8 cellular contexts compared by ENCODE assay signal in the genomic region with DNA sequence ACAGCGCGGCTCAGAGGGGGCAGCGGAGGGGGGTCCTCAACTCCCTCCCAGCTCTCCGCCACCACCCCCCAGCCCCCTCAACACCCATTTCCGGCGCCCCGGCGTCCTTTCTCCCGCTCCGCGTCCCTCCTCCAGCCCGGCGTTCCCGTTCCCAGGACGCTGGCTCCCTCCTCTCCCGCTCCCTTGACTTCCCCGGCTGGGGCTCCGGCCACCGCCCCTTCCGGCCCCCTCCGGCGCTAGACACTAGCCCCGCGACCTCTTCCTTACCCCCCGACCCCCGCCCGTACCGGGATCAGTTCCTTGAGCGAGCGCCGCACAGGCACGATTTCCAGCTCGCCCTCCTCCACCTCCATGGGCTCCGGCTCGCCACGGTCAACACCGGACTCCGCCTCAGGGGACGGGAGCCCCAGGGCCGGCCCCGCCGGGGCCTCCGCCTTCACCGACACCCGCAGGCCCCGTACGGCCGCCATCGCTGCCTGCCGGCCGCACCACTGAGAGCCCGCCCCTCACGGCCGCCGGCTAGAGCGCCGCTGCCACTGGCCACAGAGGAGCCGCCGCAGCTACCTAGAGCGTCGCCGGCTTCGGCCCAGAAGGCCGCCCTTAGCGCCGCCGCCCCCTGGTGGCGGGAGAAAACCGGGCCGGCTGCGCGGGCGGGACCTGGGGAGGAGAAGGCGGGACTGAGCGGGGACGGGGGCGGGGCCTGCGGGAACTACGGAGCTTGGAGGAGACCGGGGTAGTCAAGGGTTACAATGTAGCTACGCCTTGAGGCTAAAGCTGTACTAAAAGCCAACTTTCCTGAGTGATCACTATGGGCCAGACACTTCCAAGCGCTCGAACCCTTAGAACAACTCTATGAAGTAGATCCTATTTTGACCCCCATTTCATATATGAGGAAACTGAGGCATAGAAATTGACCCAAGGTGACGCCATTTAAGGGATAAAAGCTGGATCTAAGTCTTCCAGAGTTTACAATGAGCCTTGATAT. TPM values are rescaled to one million over a fixed set of nuclear protein-coding genes. Genes with fewer than 3 reads are reported as not detected.
A peak's percentile ranks its signal among the peaks of the same experiment; 100 is the strongest.
DNase-seq lines count a peak whose midpoint lies in the region; ATAC-seq and TF ChIP-seq lines count a peak whose summit lies in the region.

A gene with protein sequence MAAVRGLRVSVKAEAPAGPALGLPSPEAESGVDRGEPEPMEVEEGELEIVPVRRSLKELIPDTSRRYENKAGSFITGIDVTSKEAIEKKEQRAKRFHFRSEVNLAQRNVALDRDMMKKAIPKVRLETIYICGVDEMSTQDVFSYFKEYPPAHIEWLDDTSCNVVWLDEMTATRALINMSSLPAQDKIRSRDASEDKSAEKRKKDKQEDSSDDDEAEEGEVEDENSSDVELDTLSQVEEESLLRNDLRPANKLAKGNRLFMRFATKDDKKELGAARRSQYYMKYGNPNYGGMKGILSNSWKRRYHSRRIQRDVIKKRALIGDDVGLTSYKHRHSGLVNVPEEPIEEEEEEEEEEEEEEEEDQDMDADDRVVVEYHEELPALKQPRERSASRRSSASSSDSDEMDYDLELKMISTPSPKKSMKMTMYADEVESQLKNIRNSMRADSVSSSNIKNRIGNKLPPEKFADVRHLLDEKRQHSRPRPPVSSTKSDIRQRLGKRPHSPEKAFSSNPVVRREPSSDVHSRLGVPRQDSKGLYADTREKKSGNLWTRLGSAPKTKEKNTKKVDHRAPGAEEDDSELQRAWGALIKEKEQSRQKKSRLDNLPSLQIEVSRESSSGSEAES (minus strand): TSS at position 493 of the 985 bp plus-strand sequence. CDS start 23 bp downstream, at position 470.

- H3K4me1 Mint-ChIP-seq in activated T-cell treated with anti-CD3 and anti-CD28 coated beads, Interleukin-2, amount 50 U/mL, for 4 hours (ENCODE audit: low read depth) = peaks cover 22% of the 10 kb centered on the region

- H3K4me1 ChIP-seq in DND-41 (ENCODE audit: insufficient read depth, low read length) (peaks cover 35% of the 10 kb centered on the region), muscle layer of duodenum (ENCODE audit: control insufficient read depth in 1 of 2, insufficient read depth in 2 of 2, low read length in 2 of 2) (peaks cover 4 to 17% of the 10 kb centered on the region in 2 donors)

- H3K27me3 ChIP-seq in DND-41 (ENCODE audit: insufficient read depth, low read length, poor library complexity) = no peaks in the 10 kb centered on the region
- H3K27me3 ChIP-seq in muscle layer of duodenum (ENCODE audit: low read depth, low read length) = no peaks in the 10 kb centered on the region

- ATAC-seq in DND-41 (ENCODE audit: insufficient read depth, low read depth) = peak; percentile 97
- ATAC-seq in GM21717 (IDR thresholded peaks at IDR 0.05; ENCODE audit: unreplicated experiment) = peak; percentile 89
- peak; percentile 97 to 98 for ATAC-seq in activated T-cell treated with anti-CD3 and anti-CD28 coated beads, Interleukin-2, amount 50 U/mL, for 4 hours
- peak; percentile 96 for ATAC-seq in esophagus mucosa

- H3K4me2 ChIP-seq in DND-41 (ENCODE audit: insufficient read depth, low read length) = peak within 1 kb of the TSS; percentile 81

- peak within 1 kb of the TSS; percentile 99 for H2AFZ ChIP-seq in DND-41 (ENCODE audit: low read depth, low read length)

- no peaks in the 10 kb centered on the region for H3K27me3 Mint-ChIP-seq in activated T-cell treated with anti-CD3 and anti-CD28 coated beads, Interleukin-2, amount 50 U/mL, for 4 hours (ENCODE audit: low read depth)

- H3K9me3 ChIP-seq in DND-41 (ENCODE audit: insufficient read depth, low read length, severe bottlenecking) (no peaks in the 10 kb centered on the region), muscle layer of duodenum (ENCODE audit: control insufficient read depth in 1 of 2, low read length in 2 of 2) (no peaks in the 10 kb centered on the region)

- H3K9me3 Mint-ChIP-seq in activated T-cell treated with anti-CD3 and anti-CD28 coated beads, Interleukin-2, amount 50 U/mL, for 4 hours = no peaks in the 10 kb centered on the region

- H3K79me2 ChIP-seq in DND-41 (ENCODE audit: insufficient read depth, low read length) = peaks cover 49% of the 10 kb centered on the region

- H3K36me3 Mint-ChIP-seq in activated T-cell treated with anti-CD3 and anti-CD28 coated beads, Interleukin-2, amount 50 U/mL, for 4 hours (ENCODE audit: insufficient read depth) = peaks cover 7% of the 10 kb centered on the region

- DNase-seq in DND-41 (peak; percentile 89), KBM-7 (peak; percentile 93)
- DNase-seq in activated T-cell treated with anti-CD3 and anti-CD28 coated beads, Interleukin-2, amount 50 U/mL, for 4 hours = peak; percentile 91
- peak; percentile 75 to 87 for DNase-seq in stimulated activated CD8-positive, alpha-beta memory T cell treated with anti-CD3 and anti-CD28 coated beads, Interleukin-7, amount 100 ng/mL, for 4 hours (ENCODE audit: low read depth in 2 of 2)

- in situ Hi-C loops in KBM-7 (cut with MboI; ENCODE audit: low pct_unique_long_range_greater_than_20kb, low sequenced_read_pairs) = no loop called here

- peak; percentile 95 for TF ChIP-seq CTCF in DND-41 (IDR thresholded peaks at IDR 0.05; ENCODE audit: borderline replicate concordance, extremely low read depth, low read length, poor library complexity, severe bottlenecking)

- peak within 1 kb of the TSS; percentile 95 for H3K4me3 Mint-ChIP-seq in activated T-cell treated with anti-CD3 and anti-CD28 coated beads, Interleukin-2, amount 50 U/mL, for 4 hours

- H3K9ac ChIP-seq in DND-41 (ENCODE audit: low read depth, low read length) = peak within 1 kb of the TSS; percentile 99

- peaks cover 19% of the 10 kb centered on the region; the same call in 1 of the 2 replicates for H4K20me1 ChIP-seq in DND-41 (ENCODE audit: insufficient read depth, low read length)

- H3K36me3 ChIP-seq in DND-41 (ENCODE audit: insufficient read depth, low read length) = peaks cover 40% of the 10 kb centered on the region
- H3K36me3 ChIP-seq in muscle layer of duodenum (ENCODE audit: control insufficient read depth in 1 of 2, insufficient read depth in 2 of 2, low read length in 2 of 2) = peaks cover 8 to 21% of the 10 kb centered on the region in 2 donors

- H3K27ac ChIP-seq in DND-41 (ENCODE audit: low read length) (peak within 1 kb of the TSS; percentile 95), muscle layer of duodenum (ENCODE audit: low read length) (peak within 1 kb of the TSS; percentile 67)

- H3K4me3 ChIP-seq in DND-41 (ENCODE audit: low read depth in 1 of 2, low read length in 2 of 2) (peak within 1 kb of the TSS; percentile 79 to 99), muscle layer of duodenum (ENCODE audit: low read depth in 1 of 2, low read length in 2 of 2) (peak within 1 kb of the TSS; percentile 75 to 93)

TF ChIP-seq in PFSK-1, 5 proteins besides CTCF, POLR2A, EP300 and RAD21:
- TF ChIP-seq, protein P1, sequence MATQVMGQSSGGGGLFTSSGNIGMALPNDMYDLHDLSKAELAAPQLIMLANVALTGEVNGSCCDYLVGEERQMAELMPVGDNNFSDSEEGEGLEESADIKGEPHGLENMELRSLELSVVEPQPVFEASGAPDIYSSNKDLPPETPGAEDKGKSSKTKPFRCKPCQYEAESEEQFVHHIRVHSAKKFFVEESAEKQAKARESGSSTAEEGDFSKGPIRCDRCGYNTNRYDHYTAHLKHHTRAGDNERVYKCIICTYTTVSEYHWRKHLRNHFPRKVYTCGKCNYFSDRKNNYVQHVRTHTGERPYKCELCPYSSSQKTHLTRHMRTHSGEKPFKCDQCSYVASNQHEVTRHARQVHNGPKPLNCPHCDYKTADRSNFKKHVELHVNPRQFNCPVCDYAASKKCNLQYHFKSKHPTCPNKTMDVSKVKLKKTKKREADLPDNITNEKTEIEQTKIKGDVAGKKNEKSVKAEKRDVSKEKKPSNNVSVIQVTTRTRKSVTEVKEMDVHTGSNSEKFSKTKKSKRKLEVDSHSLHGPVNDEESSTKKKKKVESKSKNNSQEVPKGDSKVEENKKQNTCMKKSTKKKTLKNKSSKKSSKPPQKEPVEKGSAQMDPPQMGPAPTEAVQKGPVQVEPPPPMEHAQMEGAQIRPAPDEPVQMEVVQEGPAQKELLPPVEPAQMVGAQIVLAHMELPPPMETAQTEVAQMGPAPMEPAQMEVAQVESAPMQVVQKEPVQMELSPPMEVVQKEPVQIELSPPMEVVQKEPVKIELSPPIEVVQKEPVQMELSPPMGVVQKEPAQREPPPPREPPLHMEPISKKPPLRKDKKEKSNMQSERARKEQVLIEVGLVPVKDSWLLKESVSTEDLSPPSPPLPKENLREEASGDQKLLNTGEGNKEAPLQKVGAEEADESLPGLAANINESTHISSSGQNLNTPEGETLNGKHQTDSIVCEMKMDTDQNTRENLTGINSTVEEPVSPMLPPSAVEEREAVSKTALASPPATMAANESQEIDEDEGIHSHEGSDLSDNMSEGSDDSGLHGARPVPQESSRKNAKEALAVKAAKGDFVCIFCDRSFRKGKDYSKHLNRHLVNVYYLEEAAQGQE (IDR thresholded peaks at IDR 0.05; ENCODE audit: insufficient read depth in 1 of 2, low read depth in 2 of 2, low read length in 2 of 2) = peak in 1 of 2 experiments; percentile 17; a peak in 1 of 4 replicates
- TF ChIP-seq TAF1 (IDR thresholded peaks at IDR 0.05; ENCODE audit: borderline replicate concordance, insufficient read depth, low read length) = peak; percentile 87
- peak; percentile 83 for TF ChIP-seq FOXP2 (optimal IDR thresholded peaks at IDR 0.05; ENCODE audit: borderline replicate concordance, extremely low read depth, extremely low read length, insufficient read depth)
- peak; percentile 92 for TF ChIP-seq POLR2AphosphoS5 (IDR thresholded peaks at IDR 0.05; ENCODE audit: low read depth, low read length)
- peak; percentile 85; the same call in 1 of the 2 replicates for TF ChIP-seq SIN3A (IDR thresholded peaks at IDR 0.05; ENCODE audit: borderline replicate concordance, insufficient read depth, low read length)
TF ChIP-seq in PFSK-1: peak in this region for 5.

RNA-seq across cellular contexts. Expression of the gene that starts here (rescaled TPM):
- polyA plus RNA-seq in PFSK-1 (2012; ENCODE audit: insufficient read length, low read depth) = 30.3 TPM
- total RNA-seq in activated T-cell treated with anti-CD3 and anti-CD28 coated beads, Interleukin-2, amount 50 U/mL, for 4 hours = 10 to 100 TPM; 33.2 to 39.1 (median 36.4) TPM
- total RNA-seq in esophagus mucosa = 14.9 TPM

Comparison
In these comparisons a context has a peak if more than half of its experiments do, and no peak if none do; other contexts are left out.
1. Peak in every context shown above with its lines: DNase-seq, ATAC-seq, H3K4me3 ChIP-seq and H3K27ac ChIP-seq.